ENCODE assay signal across 22 cellular contexts in genomic region chr1:178362784-178363183, GRCh38.
DNase-seq lines count a peak whose midpoint lies in the region; ATAC-seq, FAIRE-seq and TF ChIP-seq lines count a peak whose summit lies in the region.
"Had no signal": no experiment of that assay in that cellular context is flagged by ENCODE, and none has a peak within 500 bp of the region (broad histone marks: within the 10 kb centered on the region; RNA-seq: fewer than 3 reads in every experiment).

No MANE protein-coding gene starts in this region.

- H3K4me3 ChIP-seq in RWPE2 (ENCODE audit: severe bottlenecking): no peak overlapping the region
- H3K4me3 ChIP-seq in epithelial cell of esophagus (ENCODE audit: low read length): no peak overlapping the region
- peak overlapping the region; percentile 26 for H3K4me3 ChIP-seq in osteoblast (ENCODE audit: insufficient read depth, low read length)
- H3K4me3 ChIP-seq in smooth muscle cell: no peak overlapping the region

- no peak for TF ChIP-seq CTCF in D721Med (IDR thresholded peaks at IDR 0.05; ENCODE audit: insufficient read depth, missing control alignments)
- TF ChIP-seq CTCF in RWPE2 (IDR thresholded peaks at IDR 0.05; ENCODE audit: poor library complexity, severe bottlenecking): no peak
- TF ChIP-seq CTCF in epithelial cell of esophagus (IDR thresholded peaks at IDR 0.05; ENCODE audit: insufficient read depth, low read depth, low read length, missing control alignments): no peak
- TF ChIP-seq CTCF in osteoblast (IDR thresholded peaks at IDR 0.05; ENCODE audit: extremely low read depth, low read depth, low read length): no peak
- no peak for TF ChIP-seq CTCF in smooth muscle cell (IDR thresholded peaks at IDR 0.05; ENCODE audit: borderline replicate concordance, insufficient read depth, poor library complexity, severe bottlenecking)

- WGBS in smooth muscle cell (ENCODE audit: low lambda C conversion rate): 92% methylated on average over 3 of the region's 3 CpGs

- H3K9me3 ChIP-seq in RWPE2 (ENCODE audit: severe bottlenecking) (no peaks in the 10 kb centered on the region), osteoblast (ENCODE audit: low read depth, low read length) (no peaks in the 10 kb centered on the region), smooth muscle cell (replicated peaks; ENCODE audit: low read depth) (no peaks in the 10 kb centered on the region)

- no peak overlapping the region for H3K9ac ChIP-seq in smooth muscle cell (ENCODE audit: low read depth)

- H3K36me3 ChIP-seq in RWPE2 (ENCODE audit: low read depth) (no peaks in the 10 kb centered on the region), osteoblast (ENCODE audit: insufficient read depth, low read length) (no peaks in the 10 kb centered on the region), smooth muscle cell (ENCODE audit: low read depth) (no peaks in the 10 kb centered on the region)

- ATAC-seq in RWPE2 (ENCODE audit: low read depth) (peak; percentile 53; the same call in 2 of the 3 replicates), HG03108 (IDR thresholded peaks at IDR 0.05; ENCODE audit: unreplicated experiment) (no peak), HG02938 (IDR thresholded peaks at IDR 0.05; ENCODE audit: unreplicated experiment) (no peak)

- DNase-seq in D721Med (ENCODE audit: insufficient read length, low spot score) (no peak), RWPE2 (ENCODE audit: low spot score) (no peak), epithelial cell of esophagus (ENCODE audit: low read depth) (peak; percentile 47), osteoblast (ENCODE audit: insufficient read length, low spot score, missing footprints) (peak; percentile 87), smooth muscle cell (lab: John Stamatoyannopoulos, UW; ENCODE audit: unreplicated experiment) (no peak)
- DNase-seq: activated CD4-positive, alpha-beta memory T cell treated with anti-CD3 and anti-CD28 coated beads for 36 hours; activated CD4-positive, CD25-positive, alpha-beta regulatory T cell; activated T-cell treated with anti-CD3 and anti-CD28 coated beads for 4 hours; amygdala; DMS79 treated with DMSO at 0.1 percent for 48 hours; effector CD8-positive, alpha-beta T cell; foreskin melanocyte; H7; hypothalamus; Kasumi-1; NCI-H2107; NCI-H526; occipital lobe; stimulated activated CD4-positive, alpha-beta T cell treated with anti-CD3 and anti-CD28 coated beads, Interleukin-15, amount 100 ng/mL, for 24 hours had no signal

- H4K20me1 ChIP-seq in osteoblast (ENCODE audit: insufficient read depth, low read length): no peaks in the 10 kb centered on the region
- peaks cover 63% of the 10 kb centered on the region for H4K20me1 ChIP-seq in smooth muscle cell (ENCODE audit: low read depth)

- H3F3A ChIP-seq in smooth muscle cell (ENCODE audit: low read depth): no peaks in the 10 kb centered on the region

- H2AFZ ChIP-seq in osteoblast (ENCODE audit: low read length) (no peak overlapping the region), smooth muscle cell (ENCODE audit: low read depth) (no peak overlapping the region)

- H3K79me2 ChIP-seq in osteoblast (ENCODE audit: insufficient read depth, low read length): peaks cover 69% of the 10 kb centered on the region
- peaks cover 9% of the 10 kb centered on the region for H3K79me2 ChIP-seq in smooth muscle cell (ENCODE audit: low read depth)

- H3K4me2 ChIP-seq in osteoblast (ENCODE audit: insufficient read depth, low read length) (peak overlapping the region; percentile 70), smooth muscle cell (no peak overlapping the region)

- H3K4me1 ChIP-seq in RWPE2 (ENCODE audit: insufficient read depth, poor library complexity, severe bottlenecking) (peaks cover 7% of the 10 kb centered on the region), osteoblast (ENCODE audit: insufficient read depth, low read length) (peaks cover 18% of the 10 kb centered on the region), smooth muscle cell (ENCODE audit: low read depth) (no peaks in the 10 kb centered on the region)

- H3K27me3 ChIP-seq in RWPE2 (ENCODE audit: insufficient read depth, poor library complexity, severe bottlenecking) (no peaks in the 10 kb centered on the region), osteoblast (ENCODE audit: insufficient read depth, low read length) (no peaks in the 10 kb centered on the region), smooth muscle cell (ENCODE audit: low read depth) (no peaks in the 10 kb centered on the region)

- H3K27ac ChIP-seq in RWPE2 (ENCODE audit: poor library complexity, severe bottlenecking) (peak overlapping the region; percentile 22), osteoblast (ENCODE audit: low read depth, low read length) (peak overlapping the region; percentile 76), smooth muscle cell (ENCODE audit: low read depth) (no peak overlapping the region)
- H3K27ac ChIP-seq: RWPE1 had no signal

- FAIRE-seq in D721Med (lab: Jason Lieb, UNC): peak; percentile 63

Comparison
In these comparisons a context has a peak if more than half of its experiments do, and no peak if none do; other contexts are left out.
1. DNase-seq: peak in epithelial cell of esophagus (single experiment) and osteoblast (single experiment); none in D721Med (single experiment), RWPE2 (single experiment) and smooth muscle cell (single experiment).